Comparison of ENCODE assay signal across 10 cellular contexts in genomic region chr4:168811793-168812651, GRCh38.
DNase-seq lines count a peak whose midpoint lies in the region; ATAC-seq and TF ChIP-seq lines count a peak whose summit lies in the region.
"Had no signal": no experiment of that assay in that cellular context is flagged by ENCODE, and none has a peak within 500 bp of the region (broad histone marks: within the 10 kb centered on the region; RNA-seq: fewer than 3 reads in every experiment).

No MANE protein-coding gene starts in this region.

- H2AFZ ChIP-seq in neuronal stem cell (ENCODE audit: low read length): no peak overlapping the region

- no peak overlapping the region for H3K14ac ChIP-seq in neuronal stem cell (ENCODE audit: low read length)

- intact Hi-C loops in A673 (cut with micrococcal nuclease; ENCODE audit: unreplicated experiment): no loop called here
- intact Hi-C loops in esophagus muscularis mucosa (cut with DNase I): loop anchor here (5.0 kb wide), 1 partner anchor 95 kb away; no protein-coding TSS in a partner anchor

- no peak overlapping the region for H3K4ac ChIP-seq in neuronal stem cell (ENCODE audit: low read length)

- no peaks in the 10 kb centered on the region for H3K9me3 ChIP-seq in A673 (ENCODE audit: low read depth, low read length, poor library complexity, severe bottlenecking)
- H3K9me3 ChIP-seq in esophagus muscularis mucosa: no peaks in the 10 kb centered on the region
- H3K9me3 ChIP-seq in neuronal stem cell (replicated peaks in 1 of 2; ENCODE audit: control insufficient read depth in 2 of 2, insufficient read depth in 1 of 2, low read depth in 1 of 2, low read length in 2 of 2): no peaks in the 10 kb centered on the region
- H3K9me3 ChIP-seq: adrenal gland had no signal

- H2BK5ac ChIP-seq in neuronal stem cell (ENCODE audit: low read length): no peak overlapping the region

- no peak overlapping the region for H3K4me3 ChIP-seq in A673 (ENCODE audit: low read depth, low read length, poor library complexity, severe bottlenecking)
- peak overlapping the region in 1 of 4 donors; percentile 7 for H3K4me3 ChIP-seq in esophagus muscularis mucosa
- no peak overlapping the region for H3K4me3 ChIP-seq in neuronal stem cell (ENCODE audit: low read length in 2 of 2)
- H3K4me3 ChIP-seq: adrenal gland had no signal

- H3K36me3 ChIP-seq in A673 (ENCODE audit: insufficient read depth, low read length, poor library complexity, severe bottlenecking) (no peaks in the 10 kb centered on the region), esophagus muscularis mucosa (no peaks in the 10 kb centered on the region), neuronal stem cell (replicated peaks in 1 of 2; ENCODE audit: control insufficient read depth in 2 of 2, insufficient read depth in 2 of 2, low read length in 2 of 2) (no peaks in the 10 kb centered on the region)
- H3K36me3 ChIP-seq: adrenal gland had no signal

- no peak overlapping the region for H3K27ac ChIP-seq in A673 (ENCODE audit: low read depth, low read length, poor library complexity, severe bottlenecking)
- H3K27ac ChIP-seq in esophagus muscularis mucosa (replicated peaks in 1 of 4): peak overlapping the region; percentile 88 to 90 (median 90)
- H3K27ac ChIP-seq in neuronal stem cell (replicated peaks; ENCODE audit: low read length): peak overlapping the region; percentile 46

- H4K91ac ChIP-seq in neuronal stem cell (ENCODE audit: low read depth, low read length, poor library complexity): no peak overlapping the region

- DNase-seq in A673 (ENCODE audit: low spot score) (peak; percentile 28), RPMI7951 (ENCODE audit: low read depth) (peak; percentile 83), esophagus muscularis mucosa (ENCODE audit: extremely low spot score) (no peak), neuronal stem cell (ENCODE audit: low spot score) (no peak), hypothalamus (lab: John Stamatoyannopoulos, UW) (no peak), NCI-H2196 (lab: John Stamatoyannopoulos, UW; ENCODE audit: unreplicated experiment) (no peak)
- DNase-seq: activated CD4-positive, alpha-beta T cell treated with anti-CD3 and anti-CD28 coated beads for 36 hours; adrenal gland had no signal

- ATAC-seq in GM18511 (IDR thresholded peaks at IDR 0.05; ENCODE audit: unreplicated experiment): no peak
- no peak for ATAC-seq in GM18870 (IDR thresholded peaks at IDR 0.05; ENCODE audit: unreplicated experiment)
- ATAC-seq: activated CD4-positive, alpha-beta T cell treated with anti-CD3 and anti-CD28 coated beads for 36 hours had no signal

- no peak for TF ChIP-seq POLR2A in esophagus muscularis mucosa (IDR thresholded peaks at IDR 0.05; ENCODE audit: low read depth)

- no peak overlapping the region for H3K9ac ChIP-seq in neuronal stem cell (ENCODE audit: low read depth, low read length, poor library complexity)

- H3K4me1 ChIP-seq in A673 (ENCODE audit: insufficient read depth, low read length, poor library complexity, severe bottlenecking) (peaks cover 23% of the 10 kb centered on the region), esophagus muscularis mucosa (peaks cover 27 to 60% (median 59%) of the 10 kb centered on the region in 4 donors), neuronal stem cell (ENCODE audit: control insufficient read depth in 2 of 2, insufficient read depth in 1 of 2, low read depth in 1 of 2, low read length in 2 of 2) (peaks cover 16 to 29% of the 10 kb centered on the region in 2 donors)

- WGBS in esophagus muscularis mucosa: 41% methylated on average over 9 of the region's 9 CpGs
- no CpG with 5 or more reads among the region's 9 CpGs for WGBS in neuronal stem cell (ENCODE audit: extremely low coverage in 2 of 2, insufficient read length in 2 of 2, insufficient replicate concordance in 1 of 2), 2 donors

- CTCF ChIA-PET in A673 (lab: Charles Lee): no interaction called here

- no peak overlapping the region for H2BK12ac ChIP-seq in neuronal stem cell (ENCODE audit: low read length)

- no peak overlapping the region for H2BK120ac ChIP-seq in neuronal stem cell (ENCODE audit: low read depth, low read length)

- TF ChIP-seq CTCF in A673 (conservative IDR thresholded peaks at IDR 0.05; ENCODE audit: low read depth, low read length) (no peak), esophagus muscularis mucosa (IDR thresholded peaks at IDR 0.05) (no peak)

- TF ChIP-seq EP300 in esophagus muscularis mucosa (IDR thresholded peaks at IDR 0.05): no peak

- BruUV-seq in A673 (replicated peaks; lab: Mats Ljungman, UMichigan): no TSS peak

- no peak overlapping the region for H4K8ac ChIP-seq in neuronal stem cell (ENCODE audit: low read depth, low read length)

- H2AK5ac ChIP-seq in neuronal stem cell (ENCODE audit: low read depth, low read length): no peak overlapping the region

- H3K23ac ChIP-seq in neuronal stem cell (ENCODE audit: low read depth, low read length, poor library complexity): no peak overlapping the region

- POLR2A ChIA-PET in A673 (lab: Charles Lee; ENCODE audit: low non-redundant PET): no interaction called here

- H3K27me3 ChIP-seq in A673 (replicated peaks; ENCODE audit: insufficient read depth, low read depth, low read length, poor library complexity) (no peaks in the 10 kb centered on the region), esophagus muscularis mucosa (no peaks in the 10 kb centered on the region), neuronal stem cell (ENCODE audit: control insufficient read depth in 3 of 3, insufficient read depth in 3 of 3, low read depth in 1 of 3, low read length in 3 of 3) (no peaks in the 10 kb centered on the region)
- H3K27me3 ChIP-seq: adrenal gland had no signal

- H2BK15ac ChIP-seq in neuronal stem cell (ENCODE audit: low read length): peak overlapping the region; percentile 14

- H3K79me1 ChIP-seq in neuronal stem cell (ENCODE audit: low read depth, low read length): no peaks in the 10 kb centered on the region

- H3K18ac ChIP-seq in neuronal stem cell (ENCODE audit: low read length): no peak overlapping the region

- no peak overlapping the region for H3K4me2 ChIP-seq in neuronal stem cell (ENCODE audit: insufficient read depth, low read length, poor library complexity, severe bottlenecking)

Comparison
In these comparisons a context has a peak if more than half of its experiments do, and no peak if none do; other contexts are left out.
1. DNase-seq: peak in A673 (single experiment) and RPMI7951 (single experiment); none in esophagus muscularis mucosa (single experiment), neuronal stem cell (single experiment), hypothalamus (0 of 51) and NCI-H2196 (single experiment).